In the genomic region with DNA sequence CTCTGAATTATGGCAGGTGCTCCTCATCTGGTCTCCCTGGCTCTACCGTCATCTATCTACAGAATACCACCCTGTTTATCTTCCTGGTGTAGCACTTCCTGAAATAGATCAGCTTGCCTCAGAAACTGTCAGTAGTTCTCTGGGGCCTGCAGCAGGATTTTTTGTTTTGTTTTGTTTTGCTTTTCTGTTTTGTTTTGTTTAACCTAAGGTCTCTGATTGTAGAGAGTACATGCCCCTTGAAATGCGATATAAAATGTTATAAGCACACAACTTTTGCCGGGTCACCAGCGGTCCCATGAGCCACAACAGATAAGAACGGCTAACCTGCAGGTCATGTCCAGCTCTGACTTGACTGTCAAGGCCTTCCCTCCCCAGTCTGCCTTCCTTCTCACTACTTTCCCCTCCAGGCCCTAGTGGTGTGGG, we compare ENCODE assay signal across 8 cellular contexts. TPM values are rescaled to one million over a fixed set of nuclear protein-coding genes. Genes with fewer than 3 reads are reported as not detected.
DNase-seq lines count a peak whose midpoint lies in the region; ATAC-seq and TF ChIP-seq lines count a peak whose summit lies in the region.

No MANE protein-coding gene starts in this region.

- no peak for TF ChIP-seq POLR2A in prostate gland (IDR thresholded peaks at IDR 0.05)

- no peaks in the 10 kb centered on the region for H4K20me1 ChIP-seq in OCI-LY7 (ENCODE audit: insufficient read depth, low read length)

- no peak overlapping the region for H2AFZ ChIP-seq in OCI-LY7 (ENCODE audit: low read length)

- no TSS peak for BruUV-seq in OCI-LY7 (replicated peaks; lab: Mats Ljungman, UMichigan)

- intact Hi-C loops in OCI-LY7 (cut with micrococcal nuclease; ENCODE audit: unreplicated experiment): no loop called here
- intact Hi-C loops in prostate gland (cut with DNase I): no loop called here

- ATAC-seq in GM21367 (IDR thresholded peaks at IDR 0.05; ENCODE audit: unreplicated experiment) (no peak), HG03342 (IDR thresholded peaks at IDR 0.05; ENCODE audit: unreplicated experiment) (no peak)

- H3K27me3 ChIP-seq in cardiac muscle cell (no peaks in the 10 kb centered on the region), prostate gland (replicated peaks; ENCODE audit: insufficient read depth) (no peaks in the 10 kb centered on the region)

- TF ChIP-seq CTCF in GM12865 (IDR thresholded peaks at IDR 0.05; ENCODE audit: insufficient read depth, low read depth, low read length, missing control alignments) (no peak), OCI-LY7 (conservative IDR thresholded peaks at IDR 0.05; ENCODE audit: low read length) (no peak), cardiac muscle cell (IDR thresholded peaks at IDR 0.05; ENCODE audit: low read depth, low read length) (no peak), prostate gland (IDR thresholded peaks at IDR 0.05) (no peak)

- H3K9me3 ChIP-seq in OCI-LY7 (ENCODE audit: low read length) (no peaks in the 10 kb centered on the region), cardiac muscle cell (ENCODE audit: low read depth) (no peaks in the 10 kb centered on the region), prostate gland (no peaks in the 10 kb centered on the region)

- H3K79me2 ChIP-seq in OCI-LY7 (ENCODE audit: insufficient read depth, low read depth, low read length): peaks cover 70% of the 10 kb centered on the region

- WGBS in prostate gland: 60% methylated on average over 5 of the region's 5 CpGs

- H3K4me1 ChIP-seq in OCI-LY7 (ENCODE audit: insufficient read depth, low read length, poor library complexity, severe bottlenecking): peaks cover 53% of the 10 kb centered on the region
- H3K4me1 ChIP-seq in cardiac muscle cell (ENCODE audit: low read depth): peaks cover 24% of the 10 kb centered on the region
- H3K4me1 ChIP-seq in prostate gland (replicated peaks): peaks cover 6% of the 10 kb centered on the region

- H3K27ac ChIP-seq in OCI-LY7 (ENCODE audit: low read depth, low read length, poor library complexity, severe bottlenecking) (peak overlapping the region; percentile 49), cardiac muscle cell (peak overlapping the region; percentile 92), prostate gland (peak overlapping the region; percentile 5 to 17)

- H3K36me3 ChIP-seq in OCI-LY7 (ENCODE audit: insufficient read depth, low read length) (peaks cover 47% of the 10 kb centered on the region), cardiac muscle cell (peaks cover 4% of the 10 kb centered on the region), prostate gland (no peaks in the 10 kb centered on the region)

- H3K4me3 ChIP-seq in GM12865 (ENCODE audit: low read depth, low read length) (no peak overlapping the region), OCI-LY7 (ENCODE audit: low read depth, low read length, poor library complexity, severe bottlenecking) (no peak overlapping the region), cardiac muscle cell (no peak overlapping the region), prostate gland (no peak overlapping the region)

- DNase-seq in GM12865 (ENCODE audit: low read depth): peak; percentile 21
- DNase-seq in OCI-LY7 (ENCODE audit: low spot score): peak; percentile 17
- DNase-seq in cardiac muscle cell (ENCODE audit: low read depth in 1 of 2, low spot score in 1 of 2): no peak
- DNase-seq in prostate gland (ENCODE audit: low spot score): no peak
- DNase-seq in GOT3 (lab: John Stamatoyannopoulos, UW): no peak
- no peak for DNase-seq in stimulated activated CD4-positive, alpha-beta T cell treated with anti-CD3 and anti-CD28 coated beads, Interleukin-1b, Interleukin-23, amount 100 ng/mL, for 48 hours

- peak overlapping the region; percentile 18; the same call in 1 of the 2 replicates for H3K4me2 ChIP-seq in OCI-LY7 (ENCODE audit: low read length)

- CTCF ChIA-PET in OCI-LY7 (lab: Charles Lee; ENCODE audit: unreplicated experiment): interaction anchor here (0.9 kb wide), 1 partner anchor 60 kb away, joined by 3 read pairs; no protein-coding TSS in a partner anchor

- no peaks in the 10 kb centered on the region for H3K9me2 ChIP-seq in OCI-LY7 (ENCODE audit: insufficient read depth, low read length)

- POLR2A ChIA-PET in OCI-LY7 (lab: Charles Lee): interaction anchor here (0.9 to 1.3 kb wide), 5 partner anchors 9 to 45 kb away, joined by 3 to 6 read pairs (median 5); no protein-coding TSS in a partner anchor

RNA-seq across cellular contexts. Expression of a gene that starts 26.6 kb away (rescaled TPM):
- total RNA-seq in OCI-LY7 (2014; rRNA removed; shearing (Covaris generic)): 12.5 and 17.4 TPM in 2 replicates
- total RNA-seq in OCI-LY7 (2022) (12.1 and 14.5 TPM in 2 replicates), cardiac muscle cell (11.6 and 11.9 TPM in 2 replicates), prostate gland (10 to 100 TPM; 21.5 to 52.3 TPM)
- 5.8 and 18.0 TPM in 2 replicates for polyA plus RNA-seq in cardiac muscle cell

RNA-seq across cellular contexts. Expression of a gene that starts 45.9 kb away (rescaled TPM):
- total RNA-seq in OCI-LY7 (2014; rRNA removed; shearing (Covaris generic)): 26.9 and 39.9 TPM in 2 replicates
- total RNA-seq in OCI-LY7 (2022) (41.9 and 59.4 TPM in 2 replicates), cardiac muscle cell (52.2 and 64.2 TPM in 2 replicates), prostate gland (100 to 1,000 TPM; 171 to 232 TPM)
- polyA plus RNA-seq in cardiac muscle cell: 224 and 301 TPM in 2 replicates

Comparison
In these comparisons a context has a peak if more than half of its experiments do, and no peak if none do; other contexts are left out.
1. DNase-seq: peak in GM12865 (single experiment) and OCI-LY7 (single experiment); none in cardiac muscle cell (0 of 2), prostate gland (single experiment), GOT3 (single experiment) and stimulated activated CD4-positive, alpha-beta T cell treated with anti-CD3 and anti-CD28 coated beads, Interleukin-1b, Interleukin-23, amount 100 ng/mL, for 48 hours (single experiment).
2. H3K27ac ChIP-seq: peak in every context shown above with its lines; median percentile 92 in cardiac muscle cell; 49 in OCI-LY7; 11 in prostate gland.